In the genomic region with DNA sequence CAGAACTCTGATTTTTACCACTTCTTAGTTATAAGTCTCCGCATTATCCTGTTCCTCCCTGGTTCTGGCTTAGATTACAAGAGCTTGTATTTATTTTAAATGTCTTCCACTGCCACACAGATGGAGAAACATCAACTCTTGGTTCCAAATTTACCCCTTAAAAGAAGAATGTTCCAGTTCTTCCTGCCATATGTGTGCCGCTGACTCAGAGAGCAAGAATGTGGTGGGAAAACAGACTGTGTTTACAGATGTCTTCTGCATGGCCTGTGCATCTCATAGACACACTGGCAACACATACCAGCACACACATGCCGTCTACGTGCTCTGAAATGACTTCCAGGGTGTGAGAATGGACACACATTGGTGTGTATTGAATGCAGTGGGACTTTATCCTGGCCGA, we compare ENCODE assay signal across 12 cellular contexts.
DNase-seq lines count a peak whose midpoint lies in the region; ATAC-seq lines count a peak whose summit lies in the region.
"Had no signal": no experiment of that assay in that cellular context is flagged by ENCODE, and none has a peak within 500 bp of the region (broad histone marks: within the 10 kb centered on the region; RNA-seq: fewer than 3 reads in every experiment).

No MANE protein-coding gene starts in this region.

- peak overlapping the region; percentile 13 for H3K4me2 ChIP-seq in skeletal muscle satellite cell (ENCODE audit: low read length)

- H3K9me3 ChIP-seq in skeletal muscle satellite cell (replicated peaks; ENCODE audit: low read length), result no peaks in the 10 kb centered on the region

- no peaks in the 10 kb centered on the region for H3K4me1 Mint-ChIP-seq in activated CD4-positive, alpha-beta T cell treated with anti-CD3 and anti-CD28 coated beads, Interleukin-2, amount 10 ng/mL, durations not matched to agents 24 days and 14 days

- DNase-seq in GM04504 (ENCODE audit: low read depth) (peak; percentile 67), RPMI7951 (ENCODE audit: low read depth) (peak; percentile 90), fibroblast of peridontal ligament (ENCODE audit: extremely low read depth) (peak; percentile 69), DMS79 (lab: John Stamatoyannopoulos, UW) (no peak)
- no peak for DNase-seq in activated CD4-positive, CD25-positive, alpha-beta regulatory T cell treated with anti-CD3 and anti-CD28 coated beads, Interleukin-2, amount 50 U/mL, for 72 hours
- no peak for DNase-seq in activated CD4-positive, alpha-beta T cell treated with anti-CD3 and anti-CD28 coated beads, Interleukin-2, amount 10 ng/mL, durations not matched to agents 24 days and 14 days
- DNase-seq: NCI-H748 treated with DMSO at 0.1 percent for 48 hours, right cardiac atrium, WERI-Rb-1 had no signal

- H3K27me3 Mint-ChIP-seq in activated CD4-positive, alpha-beta T cell treated with anti-CD3 and anti-CD28 coated beads, Interleukin-2, amount 10 ng/mL, durations not matched to agents 24 days and 14 days, result no peaks in the 10 kb centered on the region

- H3K27me3 ChIP-seq in skeletal muscle satellite cell (ENCODE audit: control insufficient read depth, insufficient read depth, low read length), result no peaks in the 10 kb centered on the region

- intact Hi-C loops in activated CD4-positive, alpha-beta T cell treated with anti-CD3 and anti-CD28 coated beads, Interleukin-2, amount 10 ng/mL, durations not matched to agents 24 days and 14 days (cut with micrococcal nuclease), result no loop called here

- H3K4me3 Mint-ChIP-seq in activated CD4-positive, alpha-beta T cell treated with anti-CD3 and anti-CD28 coated beads, Interleukin-2, amount 10 ng/mL, durations not matched to agents 24 days and 14 days, result no peak overlapping the region

- H3K36me3 ChIP-seq in skeletal muscle satellite cell (ENCODE audit: insufficient read depth, low read length), result no peaks in the 10 kb centered on the region
- H3K36me3 ChIP-seq: WERI-Rb-1 had no signal

- no peak overlapping the region for H3K9ac ChIP-seq in skeletal muscle satellite cell (ENCODE audit: low read depth, low read length)

- no peak for ATAC-seq in HG03196 (IDR thresholded peaks at IDR 0.05; ENCODE audit: unreplicated experiment)
- ATAC-seq: GM12878, right cardiac atrium had no signal

- no peaks in the 10 kb centered on the region for H3K9me3 Mint-ChIP-seq in activated CD4-positive, alpha-beta T cell treated with anti-CD3 and anti-CD28 coated beads, Interleukin-2, amount 10 ng/mL, durations not matched to agents 24 days and 14 days

- peak overlapping the region; percentile 12 for H3K4me3 ChIP-seq in skeletal muscle satellite cell (ENCODE audit: low read length)
- H3K4me3 ChIP-seq: GM12878 had no signal

- peaks cover 39% of the 10 kb centered on the region for H3K4me1 ChIP-seq in skeletal muscle satellite cell (ENCODE audit: control insufficient read depth, insufficient read depth, low read length)

- H3K27ac Mint-ChIP-seq in activated CD4-positive, alpha-beta T cell treated with anti-CD3 and anti-CD28 coated beads, Interleukin-2, amount 10 ng/mL, durations not matched to agents 24 days and 14 days, result no peak overlapping the region

- no peaks in the 10 kb centered on the region for H3K36me3 Mint-ChIP-seq in activated CD4-positive, alpha-beta T cell treated with anti-CD3 and anti-CD28 coated beads, Interleukin-2, amount 10 ng/mL, durations not matched to agents 24 days and 14 days (ENCODE audit: low read depth)

Comparison
In these comparisons a context has a peak if more than half of its experiments do, and no peak if none do; other contexts are left out.
1. DNase-seq: peak in GM04504 (single experiment), RPMI7951 (single experiment) and fibroblast of peridontal ligament (single experiment); none in DMS79 (single experiment), activated CD4-positive, CD25-positive, alpha-beta regulatory T cell treated with anti-CD3 and anti-CD28 coated beads, Interleukin-2, amount 50 U/mL, for 72 hours (single experiment) and activated CD4-positive, alpha-beta T cell treated with anti-CD3 and anti-CD28 coated beads, Interleukin-2, amount 10 ng/mL, durations not matched to agents 24 days and 14 days (single experiment).